8 cellular contexts compared by ENCODE assay signal in genomic region chr12:12722351-12723146, GRCh38. TPM values are rescaled to one million over a fixed set of nuclear protein-coding genes. Genes with fewer than 3 reads are reported as not detected.
A peak's percentile ranks its signal among the peaks of the same experiment; 100 is the strongest.
DNase-seq lines count a peak whose midpoint lies in the region; ATAC-seq and TF ChIP-seq lines count a peak whose summit lies in the region.

No MANE protein-coding gene starts in this region.

- H3K4me1 ChIP-seq in liver (ENCODE audit: control insufficient read depth in 4 of 4, insufficient read depth in 4 of 4, low read length in 3 of 4) (peaks cover 6 to 44% (median 37%) of the 10 kb centered on the region in 4 donors), vagina (peaks cover 50% of the 10 kb centered on the region)

- peak overlapping the region; percentile 95 to 99 for H3K27ac ChIP-seq in liver (ENCODE audit: low read depth in 1 of 2, low read length in 2 of 2)
- peak overlapping the region; percentile 100 for H3K27ac ChIP-seq in vagina

- no peak for TF ChIP-seq CTCF in liver (IDR thresholded peaks at IDR 0.05; ENCODE audit: low read depth, low read length, missing input control)
- no peak for TF ChIP-seq CTCF in vagina (IDR thresholded peaks at IDR 0.05)

- TF ChIP-seq POLR2A in vagina (IDR thresholded peaks at IDR 0.05): no peak

- H3K9me3 ChIP-seq in liver (ENCODE audit: control insufficient read depth in 4 of 4, low read length in 3 of 4) (no peaks in the 10 kb centered on the region), vagina (no peaks in the 10 kb centered on the region)

- peak overlapping the region in 2 of 3 donors; percentile 12 to 25 for H3K4me3 ChIP-seq in liver (ENCODE audit: low read depth in 1 of 3, low read length in 3 of 3)
- peak overlapping the region; percentile 50 to 75 for H3K4me3 ChIP-seq in vagina

- peak overlapping the region; percentile 43 to 60 for H3K9ac ChIP-seq in liver (ENCODE audit: low read depth in 1 of 2, low read length in 2 of 2)

- no peak for TF ChIP-seq RAD21 in liver (IDR thresholded peaks at IDR 0.05)

- H3K36me3 ChIP-seq in liver (ENCODE audit: control insufficient read depth in 4 of 4, insufficient read depth in 3 of 4, low read depth in 1 of 4, low read length in 3 of 4) (peaks cover 0 to 9% (median 0%) of the 10 kb centered on the region in 4 donors), vagina (peaks cover 0 to 15% of the 10 kb centered on the region in 2 donors)

- intact Hi-C loops in vagina (cut with DNase I): no loop called here

- H3K27me3 ChIP-seq in liver (ENCODE audit: control insufficient read depth in 4 of 4, insufficient read depth in 4 of 4, low read length in 3 of 4): no peaks in the 10 kb centered on the region
- H3K27me3 ChIP-seq in vagina: no peaks in the 10 kb centered on the region

- WGBS in liver: 22% methylated on average over 3 of the region's 3 CpGs

- ATAC-seq in GM18867 (IDR thresholded peaks at IDR 0.05; ENCODE audit: unreplicated experiment) (no peak), HG02870 (IDR thresholded peaks at IDR 0.05; ENCODE audit: unreplicated experiment) (no peak)

- DNase-seq in NCI-H1092 treated with DMSO at 0.1 percent for 48 hours (lab: John Stamatoyannopoulos, UW) (peak; percentile 85), NCI-H1092 (lab: John Stamatoyannopoulos, UW) (no peak), NCI-H1694 treated with DMSO at 0.1 percent for 48 hours (lab: John Stamatoyannopoulos, UW) (peak; percentile 96), amniotic epithelial cell (ENCODE audit: low read depth) (peak; percentile 53), vagina (ENCODE audit: extremely low spot score in 2 of 2) (no peak)

TF ChIP-seq in liver, 16 proteins besides CTCF, POLR2A, EP300 and RAD21:
- TF ChIP-seq FOXA1 (IDR thresholded peaks at IDR 0.05): no peak
- TF ChIP-seq YY1 (IDR thresholded peaks at IDR 0.05): peak; percentile 36
- no peak for TF ChIP-seq TAF1 (conservative IDR thresholded peaks at IDR 0.05)
- no peak for TF ChIP-seq NR2F2 (IDR thresholded peaks at IDR 0.05)
TF ChIP-seq in liver: peak in this region for 1.

RNA-seq across cellular contexts. Expression of gene CDKN1B, which starts 5.4 kb away (rescaled TPM):
- total RNA-seq in liver: 10 to 100 TPM; 24.7 to 67.5 TPM
- polyA plus RNA-seq in liver: 10 to 100 TPM in 1 of 2 donors, 1 to 10 TPM in 1; 7.8 to 20.3 TPM
- 52.5 TPM for total RNA-seq in vagina

RNA-seq across cellular contexts. Expression of gene GPR19, which starts 26.6 kb away (rescaled TPM):
- total RNA-seq in liver (under 1 TPM in 1 of 2 donors, not detected in 1; 0.89 TPM), vagina (not detected)
- under 1 TPM in 1 of 2 donors, not detected in 1; 0.08 TPM for polyA plus RNA-seq in liver

Comparison
In these comparisons a context has a peak if more than half of its experiments do, and no peak if none do; other contexts are left out.
1. DNase-seq: peak in NCI-H1092 treated with DMSO at 0.1 percent for 48 hours (single experiment), NCI-H1694 treated with DMSO at 0.1 percent for 48 hours (single experiment) and amniotic epithelial cell (single experiment); none in NCI-H1092 (single experiment) and vagina (0 of 2).